ENCODE assay signal across 8 cellular contexts in genomic region chr9:113581865-113582697, GRCh38.
A peak's percentile ranks its signal among the peaks of the same experiment; 100 is the strongest.
DNase-seq lines count a peak whose midpoint lies in the region; ATAC-seq and TF ChIP-seq lines count a peak whose summit lies in the region.

No MANE protein-coding gene starts in this region.

- H3K4me3 ChIP-seq in dorsolateral prefrontal cortex (peak overlapping the region in 24 of 59 donors; percentile 2 to 31 (median 16)), muscle layer of colon (ENCODE audit: low read depth in 1 of 2, low read length in 2 of 2) (peak overlapping the region in 1 of 2 donors; percentile 51)

- ATAC-seq in GM19351 (IDR thresholded peaks at IDR 0.05; ENCODE audit: unreplicated experiment): peak; percentile 79
- ATAC-seq in HG03469 (IDR thresholded peaks at IDR 0.05; ENCODE audit: unreplicated experiment): peak; percentile 78
- peak; percentile 58 for ATAC-seq in stimulated activated effector memory CD8-positive, alpha-beta T cell treated with anti-CD3 and anti-CD28 coated beads, Interleukin-12 subunit alpha, Interleukin-12 subunit beta, amount 100 ng/mL, for 72 hours

- H3K27ac ChIP-seq in dorsolateral prefrontal cortex (peak overlapping the region in 58 of 59 donors; percentile 48 to 95 (median 89)), muscle layer of colon (ENCODE audit: low read depth, low read length) (peak overlapping the region; percentile 47)

- H3K4me1 ChIP-seq in muscle layer of colon (ENCODE audit: insufficient read depth, low read length): peaks cover 39% of the 10 kb centered on the region

- H3K9me3 ChIP-seq in muscle layer of colon (ENCODE audit: low read length): no peaks in the 10 kb centered on the region

- peaks cover 83% of the 10 kb centered on the region for H3K4me1 Mint-ChIP-seq in activated CD4-positive, alpha-beta T cell treated with anti-CD3 and anti-CD28 coated beads, Interleukin-2, amount 10 ng/mL, durations not matched to agents 24 days and 14 days
- peaks cover 99% of the 10 kb centered on the region for H3K4me1 Mint-ChIP-seq in stimulated activated effector memory CD8-positive, alpha-beta T cell treated with anti-CD3 and anti-CD28 coated beads, Interleukin-12 subunit alpha, Interleukin-12 subunit beta, amount 100 ng/mL, for 72 hours

- no peaks in the 10 kb centered on the region for H3K9me3 Mint-ChIP-seq in activated CD4-positive, alpha-beta T cell treated with anti-CD3 and anti-CD28 coated beads, Interleukin-2, amount 10 ng/mL, durations not matched to agents 24 days and 14 days
- no peaks in the 10 kb centered on the region for H3K9me3 Mint-ChIP-seq in stimulated activated effector memory CD8-positive, alpha-beta T cell treated with anti-CD3 and anti-CD28 coated beads, Interleukin-12 subunit alpha, Interleukin-12 subunit beta, amount 100 ng/mL, for 72 hours

- peak overlapping the region; percentile 93 for H3K27ac Mint-ChIP-seq in activated CD4-positive, alpha-beta T cell treated with anti-CD3 and anti-CD28 coated beads, Interleukin-2, amount 10 ng/mL, durations not matched to agents 24 days and 14 days
- peak overlapping the region; percentile 87 for H3K27ac Mint-ChIP-seq in stimulated activated effector memory CD8-positive, alpha-beta T cell treated with anti-CD3 and anti-CD28 coated beads, Interleukin-12 subunit alpha, Interleukin-12 subunit beta, amount 100 ng/mL, for 72 hours

- peak; percentile 91 for DNase-seq in Ammon's horn (ENCODE audit: low spot score)
- peak; percentile 95 for DNase-seq in activated CD4-positive, alpha-beta T cell treated with anti-CD3 and anti-CD28 coated beads, Interleukin-2, amount 10 ng/mL, durations not matched to agents 24 days and 14 days
- peak in 9 of 10 donors; percentile 71 to 89 (median 86) for DNase-seq in dorsolateral prefrontal cortex
- peak; percentile 46 to 81 for DNase-seq in stimulated activated effector memory CD8-positive, alpha-beta T cell treated with anti-CD3 and anti-CD28 coated beads, Interleukin-12 subunit alpha, Interleukin-12 subunit beta, amount 100 ng/mL, for 72 hours (ENCODE audit: low spot score in 2 of 2)
- DNase-seq in NCI-H1092 treated with DMSO at 0.1 percent for 48 hours (lab: John Stamatoyannopoulos, UW): no peak

- peaks cover 55% of the 10 kb centered on the region for H3K36me3 Mint-ChIP-seq in activated CD4-positive, alpha-beta T cell treated with anti-CD3 and anti-CD28 coated beads, Interleukin-2, amount 10 ng/mL, durations not matched to agents 24 days and 14 days (ENCODE audit: low read depth)
- peaks cover 83% of the 10 kb centered on the region for H3K36me3 Mint-ChIP-seq in stimulated activated effector memory CD8-positive, alpha-beta T cell treated with anti-CD3 and anti-CD28 coated beads, Interleukin-12 subunit alpha, Interleukin-12 subunit beta, amount 100 ng/mL, for 72 hours

- H3K27me3 Mint-ChIP-seq in activated CD4-positive, alpha-beta T cell treated with anti-CD3 and anti-CD28 coated beads, Interleukin-2, amount 10 ng/mL, durations not matched to agents 24 days and 14 days: no peaks in the 10 kb centered on the region

- peak overlapping the region; percentile 6 for H3K9ac ChIP-seq in muscle layer of colon (ENCODE audit: low read length)

- H3K36me3 ChIP-seq in muscle layer of colon (ENCODE audit: insufficient read depth, low read length): peaks cover 26% of the 10 kb centered on the region

- intact Hi-C loops in activated CD4-positive, alpha-beta T cell treated with anti-CD3 and anti-CD28 coated beads, Interleukin-2, amount 10 ng/mL, durations not matched to agents 24 days and 14 days (cut with micrococcal nuclease): loop anchor here (1.0 kb wide), 3 partner anchors 41 to 308 kb away; partner anchors contain the start of gene ALAD
- intact Hi-C loops in dorsolateral prefrontal cortex (cut with DNase I): loop anchor here (2.0 to 5.0 kb wide), 4 partner anchors 19 to 135 kb away; no protein-coding TSS in a partner anchor

- H3K27me3 ChIP-seq in dorsolateral prefrontal cortex (no peaks in the 10 kb centered on the region), muscle layer of colon (ENCODE audit: control insufficient read depth in 1 of 2, insufficient read depth in 2 of 2, low read length in 2 of 2) (no peaks in the 10 kb centered on the region)

- peak in 55 of 56 donors; percentile 37 to 85 (median 59) for TF ChIP-seq CTCF in dorsolateral prefrontal cortex (IDR thresholded peaks at IDR 0.05 in 54 of 56, conservative IDR thresholded peaks at IDR 0.05 in 2 of 56; ENCODE audit: low read depth in 1 of 56, partially characterized antibody in 56 of 56)

- H3K4me3 Mint-ChIP-seq in activated CD4-positive, alpha-beta T cell treated with anti-CD3 and anti-CD28 coated beads, Interleukin-2, amount 10 ng/mL, durations not matched to agents 24 days and 14 days: peak overlapping the region; percentile 86
- H3K4me3 Mint-ChIP-seq in stimulated activated effector memory CD8-positive, alpha-beta T cell treated with anti-CD3 and anti-CD28 coated beads, Interleukin-12 subunit alpha, Interleukin-12 subunit beta, amount 100 ng/mL, for 72 hours: peak overlapping the region; percentile 71
